15 cellular contexts compared by ENCODE assay signal in genomic region chr1:162892916-162893714, GRCh38. TPM values are rescaled to one million over a fixed set of nuclear protein-coding genes. Genes with fewer than 3 reads are reported as not detected.
A peak's percentile ranks its signal among the peaks of the same experiment; 100 is the strongest.
DNase-seq lines count a peak whose midpoint lies in the region; ATAC-seq and TF ChIP-seq lines count a peak whose summit lies in the region.
"Had no signal": no experiment of that assay in that cellular context is flagged by ENCODE, and none has a peak within 500 bp of the region (broad histone marks: within the 10 kb centered on the region; RNA-seq: fewer than 3 reads in every experiment).

No MANE protein-coding gene starts in this region.

- H3K27ac ChIP-seq in brain microvascular endothelial cell: no peak overlapping the region
- H3K27ac ChIP-seq: vagina had no signal

- H3K36me3 ChIP-seq in brain microvascular endothelial cell (replicated peaks): no peaks in the 10 kb centered on the region
- H3K36me3 ChIP-seq: vagina had no signal

- H3K27ac Mint-ChIP-seq in activated naive CD8-positive, alpha-beta T cell treated with anti-CD3 and anti-CD28 coated beads for 36 hours: no peak overlapping the region
- H3K27ac Mint-ChIP-seq: activated CD4-positive, alpha-beta memory T cell treated with anti-CD3 and anti-CD28 coated beads for 36 hours had no signal

- no peaks in the 10 kb centered on the region for H3K27me3 ChIP-seq in brain microvascular endothelial cell (replicated peaks)
- H3K27me3 ChIP-seq: vagina had no signal

- H3K9me3 Mint-ChIP-seq in activated naive CD8-positive, alpha-beta T cell treated with anti-CD3 and anti-CD28 coated beads for 36 hours: no peaks in the 10 kb centered on the region
- H3K9me3 Mint-ChIP-seq: activated CD4-positive, alpha-beta memory T cell treated with anti-CD3 and anti-CD28 coated beads for 36 hours had no signal

- no peaks in the 10 kb centered on the region for H3K36me3 Mint-ChIP-seq in activated naive CD8-positive, alpha-beta T cell treated with anti-CD3 and anti-CD28 coated beads for 36 hours
- H3K36me3 Mint-ChIP-seq: activated CD4-positive, alpha-beta memory T cell treated with anti-CD3 and anti-CD28 coated beads for 36 hours had no signal

- peaks cover 4% of the 10 kb centered on the region for H3K27me3 Mint-ChIP-seq in activated naive CD8-positive, alpha-beta T cell treated with anti-CD3 and anti-CD28 coated beads for 36 hours

- H3K4me3 Mint-ChIP-seq in activated naive CD8-positive, alpha-beta T cell treated with anti-CD3 and anti-CD28 coated beads for 36 hours: no peak overlapping the region
- H3K4me3 Mint-ChIP-seq: activated CD4-positive, alpha-beta memory T cell treated with anti-CD3 and anti-CD28 coated beads for 36 hours had no signal

- DNase-seq in CD1c-positive myeloid dendritic cell (ENCODE audit: extremely low spot score): peak; percentile 46
- peak; percentile 80 for DNase-seq in NB4 (ENCODE audit: low read depth)
- peak; percentile 15 for DNase-seq in brain microvascular endothelial cell
- DNase-seq in lung microvascular endothelial cell (ENCODE audit: low read depth in 2 of 2): peak; percentile 71 to 72
- DNase-seq in ACHN: no peak
- no peak for DNase-seq in activated naive CD8-positive, alpha-beta T cell treated with anti-CD3 and anti-CD28 coated beads for 36 hours
- no peak for DNase-seq in occipital lobe (lab: John Stamatoyannopoulos, UW)
- DNase-seq: activated CD4-positive, alpha-beta memory T cell treated with anti-CD3 and anti-CD28 coated beads for 36 hours; activated naive CD4-positive, alpha-beta T cell; left colon; NCI-H1048; T-helper 1 cell had no signal

- H3K4me1 Mint-ChIP-seq in activated naive CD8-positive, alpha-beta T cell treated with anti-CD3 and anti-CD28 coated beads for 36 hours: peaks cover 4% of the 10 kb centered on the region

- in situ Hi-C loops in brain microvascular endothelial cell (cut with HindIII; ENCODE audit: low pct_ligation_motif_present, low sequenced_read_pairs): loop anchor here (25.0 kb wide), 1 partner anchor 169 kb away; the partner anchor contains the start of gene RGS4
- in situ Hi-C loops in ACHN (cut with HindIII; ENCODE audit: low pct_ligation_motif_present, low pct_unique_long_range_greater_than_20kb, low sequenced_read_pairs): no loop called here

- no peak for TF ChIP-seq POLR2A in NB4 (IDR thresholded peaks at IDR 0.05; ENCODE audit: extremely low read depth, insufficient read length)

- H3K4me3 ChIP-seq in NB4 (ENCODE audit: low read depth, low read length) (peak overlapping the region; percentile 9), brain microvascular endothelial cell (ENCODE audit: low read depth, low read length) (no peak overlapping the region)
- H3K4me3 ChIP-seq: vagina had no signal

- TF ChIP-seq CTCF in NB4 (IDR thresholded peaks at IDR 0.05; ENCODE audit: low read depth, low read length) (no peak), brain microvascular endothelial cell (IDR thresholded peaks at IDR 0.05; ENCODE audit: low read depth, low read length, missing control alignments) (no peak)

- ATAC-seq in HG03565 (IDR thresholded peaks at IDR 0.05; ENCODE audit: unreplicated experiment): no peak
- ATAC-seq: left colon had no signal

RNA-seq across cellular contexts. Expression of gene CCDC190, which starts 32.1 kb away (rescaled TPM):
- total RNA-seq in lung microvascular endothelial cell (under 0.01 and 0.22 TPM in 2 replicates), occipital lobe (0.31 TPM)
- not detected for total RNA-seq in activated naive CD8-positive, alpha-beta T cell treated with anti-CD3 and anti-CD28 coated beads for 36 hours
- total RNA-seq: activated CD4-positive, alpha-beta memory T cell treated with anti-CD3 and anti-CD28 coated beads for 36 hours; left colon; NCI-H460; vagina had no signal

Comparison
In these comparisons a context has a peak if more than half of its experiments do, and no peak if none do; other contexts are left out.
1. DNase-seq: peak in CD1c-positive myeloid dendritic cell (single experiment), NB4 (single experiment), brain microvascular endothelial cell (single experiment) and lung microvascular endothelial cell (2 of 2); none in ACHN (single experiment), activated naive CD8-positive, alpha-beta T cell treated with anti-CD3 and anti-CD28 coated beads for 36 hours (single experiment) and occipital lobe (single experiment).